Comparison of ENCODE assay signal across 22 cellular contexts in genomic region chr15:68010366-68010765, GRCh38.
"Had no signal": no experiment of that assay in that cellular context is flagged by ENCODE, and none has a peak within 500 bp of the region (broad histone marks: within the 10 kb centered on the region; RNA-seq: fewer than 3 reads in every experiment).

No MANE protein-coding gene starts in this region.

- H3K27ac Mint-ChIP-seq: activated B cell treated with CpG ODN at 0.5 μM for 24 hours; activated CD4-positive, alpha-beta memory T cell treated with anti-CD3 and anti-CD28 coated beads, Interleukin-2, amount 10 ng/mL, durations not matched to agents 7 days and 5 days; activated CD8-positive, alpha-beta memory T cell treated with anti-CD3 and anti-CD28 coated beads, Interleukin-2, amount 10 ng/mL, durations not matched to agents 7 days and 5 days; activated naive CD8-positive, alpha-beta T cell; mesothelial cell of epicardium; nephron; stimulated activated naive CD8-positive, alpha-beta T cell treated with anti-CD3 and anti-CD28 coated beads, Interleukin-15, Interleukin-2, amounts not matched to agents 100 ng/mL and 50 ng/mL, for 24 hours had no signal

- H3K4me3 Mint-ChIP-seq: activated B cell treated with CpG ODN at 0.5 μM for 24 hours; activated CD4-positive, alpha-beta memory T cell treated with anti-CD3 and anti-CD28 coated beads, Interleukin-2, amount 10 ng/mL, durations not matched to agents 7 days and 5 days; activated CD8-positive, alpha-beta memory T cell treated with anti-CD3 and anti-CD28 coated beads, Interleukin-2, amount 10 ng/mL, durations not matched to agents 7 days and 5 days; activated naive CD8-positive, alpha-beta T cell; dendritic cell treated with granulocyte-macrophage colony-stimulating factor and Interleukin-4, amounts not matched to agents 40 ng/mL and 50 ng/mL, for 4 days; mesothelial cell of epicardium; nephron; stimulated activated naive CD8-positive, alpha-beta T cell treated with anti-CD3 and anti-CD28 coated beads, Interleukin-15, Interleukin-2, amounts not matched to agents 100 ng/mL and 50 ng/mL, for 24 hours had no signal

- H3K4me1 ChIP-seq: esophagus muscularis mucosa, gastroesophageal sphincter, prostate gland had no signal

- H3K4me1 Mint-ChIP-seq: activated CD4-positive, alpha-beta memory T cell treated with anti-CD3 and anti-CD28 coated beads, Interleukin-2, amount 10 ng/mL, durations not matched to agents 7 days and 5 days; activated CD8-positive, alpha-beta memory T cell treated with anti-CD3 and anti-CD28 coated beads, Interleukin-2, amount 10 ng/mL, durations not matched to agents 7 days and 5 days; nephron had no signal

- H3K9me3 ChIP-seq: esophagus muscularis mucosa, gastroesophageal sphincter, prostate gland, suprapubic skin had no signal

- H3K4me3 ChIP-seq: cardiac muscle cell, esophagus muscularis mucosa, gastroesophageal sphincter, heart left ventricle, lower lobe of right lung, prostate gland, suprapubic skin, transverse colon had no signal

- H3K27me3 ChIP-seq: cardiac muscle cell, esophagus muscularis mucosa, gastroesophageal sphincter, heart left ventricle, suprapubic skin, transverse colon had no signal

- H3K36me3 ChIP-seq: cardiac muscle cell, esophagus muscularis mucosa, gastroesophageal sphincter, heart left ventricle, lower lobe of right lung, prostate gland, suprapubic skin, transverse colon had no signal

- H3K27me3 Mint-ChIP-seq: activated B cell treated with CpG ODN at 0.5 μM for 24 hours; dendritic cell treated with granulocyte-macrophage colony-stimulating factor and Interleukin-4, amounts not matched to agents 40 ng/mL and 50 ng/mL, for 4 days had no signal

- H3K27ac ChIP-seq: cardiac muscle cell, esophagus muscularis mucosa, gastroesophageal sphincter, heart left ventricle, lower lobe of right lung, prostate gland, suprapubic skin, transverse colon had no signal

- DNase-seq: activated B cell treated with CpG ODN at 0.5 μM for 24 hours; activated CD4-positive, alpha-beta memory T cell treated with anti-CD3 and anti-CD28 coated beads, Interleukin-2, amount 10 ng/mL, durations not matched to agents 7 days and 5 days; activated CD4-positive, alpha-beta T cell treated with anti-CD3 and anti-CD28 coated beads for 48 hours; activated CD8-positive, alpha-beta memory T cell treated with anti-CD3 and anti-CD28 coated beads, Interleukin-2, amount 10 ng/mL, durations not matched to agents 7 days and 5 days; amniotic stem cell; effector CD8-positive, alpha-beta T cell; heart left ventricle; islet precursor cell; left colon; lower lobe of right lung; right cardiac atrium; transverse colon had no signal

- ATAC-seq: activated CD8-positive, alpha-beta memory T cell treated with anti-CD3 and anti-CD28 coated beads, Interleukin-2, amount 10 ng/mL, durations not matched to agents 7 days and 5 days; gastroesophageal sphincter; heart left ventricle; left colon; lower lobe of right lung; right cardiac atrium had no signal
